ENCODE assay signal across 29 cellular contexts in the genomic region with DNA sequence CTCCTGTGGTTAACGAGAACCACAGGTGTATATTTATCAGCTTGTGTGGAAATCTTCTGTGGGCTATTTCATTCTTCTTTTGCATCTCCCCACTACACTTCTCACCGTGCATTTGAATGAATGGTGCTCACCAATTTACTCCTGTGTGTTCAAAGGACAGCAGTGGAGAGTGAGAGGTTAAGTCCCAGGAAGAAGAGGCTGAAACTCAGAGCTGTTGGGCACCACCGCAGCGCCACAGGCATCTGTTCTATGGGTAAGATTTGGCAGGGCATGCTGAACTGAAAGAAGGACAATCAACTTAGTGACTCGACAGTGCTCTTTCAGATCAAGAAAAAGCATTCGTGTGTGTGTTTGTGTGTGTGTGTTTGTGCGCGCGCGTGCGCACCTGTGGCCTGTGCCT.
"Had no signal": no experiment of that assay in that cellular context is flagged by ENCODE, and none has a peak within 500 bp of the region (broad histone marks: within the 10 kb centered on the region; RNA-seq: fewer than 3 reads in every experiment).

No MANE protein-coding gene starts in this region.

- H3K36me3 Mint-ChIP-seq: activated naive CD4-positive, alpha-beta T cell treated with anti-CD3 and anti-CD28 coated beads, Interleukin-2, amount 50 U/mL, for 24 hours; activated naive CD8-positive, alpha-beta T cell treated with anti-CD3 and anti-CD28 coated beads, Interleukin-2, amount 10 ng/mL, durations not matched to agents 7 days and 5 days had no signal

- H3K27me3 ChIP-seq: ascending aorta, SJCRH30 had no signal

- H3K27ac Mint-ChIP-seq: activated CD8-positive, alpha-beta T cell treated with anti-CD3 and anti-CD28 coated beads for 36 hours; activated naive CD4-positive, alpha-beta T cell treated with anti-CD3 and anti-CD28 coated beads, Interleukin-2, amount 50 U/mL, for 24 hours; activated naive CD8-positive, alpha-beta T cell treated with anti-CD3 and anti-CD28 coated beads, Interleukin-2, amount 10 ng/mL, durations not matched to agents 7 days and 5 days; activated T-cell treated with anti-CD3 and anti-CD28 coated beads, Interleukin-2, amount 50 U/mL, for 24 hours; activated T-helper 2 cell treated with anti-CD3 and anti-CD28 coated beads, Interferon-gamma antibody, Interleukin-2, Interleukin-4, amounts not matched to agents 10 μg/mL and 5 μg/mL and 100 μg/mL, durations not matched to agents 14 hours and 24 hours and 36 hours had no signal

- H3K36me3 ChIP-seq: ascending aorta, cardiac muscle cell, SJCRH30, WERI-Rb-1 had no signal

- DNase-seq: activated CD4-positive, alpha-beta T cell treated with anti-CD3 and anti-CD28 coated beads for 1 hour; activated CD4-positive, alpha-beta T cell treated with anti-CD3 and anti-CD28 coated beads for 48 hours; activated CD4-positive, alpha-beta T cell treated with anti-CD3 and anti-CD28 coated beads, Interleukin-2, amount 50 U/mL, for 4 hours; activated CD4-positive, CD25-positive, alpha-beta regulatory T cell; activated CD8-positive, alpha-beta T cell treated with anti-CD3 and anti-CD28 coated beads for 36 hours; activated gamma-delta T cell; activated naive CD4-positive, alpha-beta T cell treated with Interleukin-2 at 50 U/mL for 16 hours; activated naive CD8-positive, alpha-beta T cell treated with anti-CD3 and anti-CD28 coated beads, Interleukin-2, amount 10 ng/mL, durations not matched to agents 7 days and 5 days; activated T-cell treated with anti-CD3 and anti-CD28 coated beads, Interleukin-2, amount 50 U/mL, for 24 hours; amygdala; KG1; NCI-H1092 treated with DMSO at 0.1 percent for 48 hours; NCI-H1417 treated with DMSO at 0.1 percent for 48 hours; NCI-H1694; NCI-H1930; NCI-H345; NCI-H524 treated with DMSO at 0.1 percent for 48 hours; NK-92 treated with Interleukin-12 subunit alpha and Interleukin-12 subunit beta, amount 100 ng/mL, for 24 hours; OCI-M1; SHP77; SJCRH30; T1000; WERI-Rb-1 had no signal

- H3K9me3 ChIP-seq: ascending aorta, SJCRH30 had no signal

- H3K4me3 Mint-ChIP-seq: activated CD8-positive, alpha-beta T cell treated with anti-CD3 and anti-CD28 coated beads for 36 hours; activated naive CD4-positive, alpha-beta T cell treated with anti-CD3 and anti-CD28 coated beads, Interleukin-2, amount 50 U/mL, for 24 hours; activated naive CD8-positive, alpha-beta T cell treated with anti-CD3 and anti-CD28 coated beads, Interleukin-2, amount 10 ng/mL, durations not matched to agents 7 days and 5 days; activated T-cell treated with anti-CD3 and anti-CD28 coated beads, Interleukin-2, amount 50 U/mL, for 24 hours; central memory CD8-positive, alpha-beta T cell had no signal

- H3K27ac ChIP-seq: ascending aorta, cardiac muscle cell, SJCRH30, SK-N-MC, WERI-Rb-1 had no signal

- H3K9me3 Mint-ChIP-seq: activated CD8-positive, alpha-beta T cell treated with anti-CD3 and anti-CD28 coated beads for 36 hours; activated naive CD4-positive, alpha-beta T cell treated with anti-CD3 and anti-CD28 coated beads, Interleukin-2, amount 50 U/mL, for 24 hours; activated naive CD8-positive, alpha-beta T cell treated with anti-CD3 and anti-CD28 coated beads, Interleukin-2, amount 10 ng/mL, durations not matched to agents 7 days and 5 days; activated T-cell treated with anti-CD3 and anti-CD28 coated beads, Interleukin-2, amount 50 U/mL, for 24 hours; activated T-helper 2 cell treated with anti-CD3 and anti-CD28 coated beads, Interferon-gamma antibody, Interleukin-2, Interleukin-4, amounts not matched to agents 10 μg/mL and 5 μg/mL and 100 μg/mL, durations not matched to agents 14 hours and 24 hours and 36 hours; central memory CD8-positive, alpha-beta T cell had no signal

- H3K4me1 ChIP-seq: ascending aorta, SJCRH30 had no signal

- ATAC-seq: activated CD8-positive, alpha-beta T cell treated with anti-CD3 and anti-CD28 coated beads for 36 hours had no signal

- H3K4me1 Mint-ChIP-seq: activated naive CD4-positive, alpha-beta T cell treated with anti-CD3 and anti-CD28 coated beads, Interleukin-2, amount 50 U/mL, for 24 hours; central memory CD8-positive, alpha-beta T cell had no signal

- H3K4me3 ChIP-seq: ascending aorta, cardiac muscle cell, SJCRH30, SK-N-MC had no signal
